ENCODE assay signal across 18 cellular contexts in the genomic region with DNA sequence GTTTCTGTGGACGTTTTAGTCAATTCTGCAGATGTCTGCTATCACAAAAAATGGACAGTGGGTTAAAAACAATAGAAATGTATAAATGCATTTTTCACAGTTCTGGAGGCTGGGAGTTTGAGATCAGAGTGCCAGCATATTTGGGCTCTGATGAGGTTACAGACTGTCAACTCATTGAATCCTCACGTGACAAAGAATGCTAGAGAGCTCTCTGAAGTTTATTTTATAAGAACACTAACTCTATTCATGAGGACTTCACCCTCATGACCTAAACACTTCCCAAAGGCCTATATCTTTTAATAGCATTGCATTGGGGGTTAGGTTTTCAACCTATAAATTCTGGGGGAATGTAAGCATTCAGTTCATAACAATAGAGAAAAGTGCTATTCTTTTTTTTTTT.
DNase-seq lines count a peak whose midpoint lies in the region; ATAC-seq lines count a peak whose summit lies in the region.
"Had no signal": no experiment of that assay in that cellular context is flagged by ENCODE, and none has a peak within 500 bp of the region (broad histone marks: within the 10 kb centered on the region; RNA-seq: fewer than 3 reads in every experiment).

No MANE protein-coding gene starts in this region.

- ATAC-seq in GM19397 (IDR thresholded peaks at IDR 0.05; ENCODE audit: unreplicated experiment) (no peak), left colon (no peak)
- ATAC-seq: A549; CD8-positive, alpha-beta T cell had no signal

- in situ Hi-C loops in SK-MEL-5 (cut with HindIII; ENCODE audit: low pct_unique_long_range_greater_than_20kb, low sequenced_read_pairs) = no loop called here

- DNase-seq in COLO829 (ENCODE audit: low spot score) (peak; percentile 66), SK-MEL-5 (ENCODE audit: low read depth, low spot score) (peak; percentile 87), foreskin melanocyte (peak; percentile 83), left colon (no peak)
- no peak for DNase-seq in activated effector memory CD4-positive, alpha-beta T cell treated with Interleukin-2 at 50 U/mL for 16 hours
- DNase-seq: AML-193; CD4-positive, alpha-beta T cell; CD8-positive, alpha-beta T cell; COR-L47; DMS 273 treated with DMSO at 0.1 percent for 48 hours; DMS153; DMS53; DMS79; DND-41; EL; GF-D8 had no signal

- intact Hi-C loops in left colon (cut with DNase I, micrococcal nuclease) = no loop called here

Comparison
In these comparisons a context has a peak if more than half of its experiments do, and no peak if none do; other contexts are left out.
1. DNase-seq: peak in COLO829 (single experiment), SK-MEL-5 (single experiment) and foreskin melanocyte (single experiment); none in left colon (0 of 2) and activated effector memory CD4-positive, alpha-beta T cell treated with Interleukin-2 at 50 U/mL for 16 hours (single experiment).